In the genomic region with DNA sequence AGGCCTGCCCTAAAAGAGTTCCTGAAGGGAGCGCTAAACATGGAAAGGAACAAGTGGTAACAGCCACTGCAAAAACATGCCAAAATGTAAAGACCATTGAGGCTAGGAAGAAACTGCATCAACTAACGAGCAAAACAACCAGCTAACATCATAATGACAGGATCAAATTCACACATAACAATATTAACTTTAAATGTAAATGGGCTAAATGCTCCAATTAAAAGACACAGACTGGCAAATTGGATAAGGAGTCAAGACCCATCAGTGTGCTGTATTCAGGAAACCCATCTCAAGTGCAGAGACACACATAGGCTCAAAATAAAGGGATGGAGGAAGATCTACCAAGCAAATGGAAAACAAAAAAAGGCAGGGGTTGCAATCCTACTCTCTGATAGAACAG, we compare ENCODE assay signal across 2 cellular contexts. TPM values are rescaled to one million over a fixed set of nuclear protein-coding genes. Genes with fewer than 3 reads are reported as not detected.
"Had no signal": no experiment of that assay in that cellular context is flagged by ENCODE, and none has a peak within 500 bp of the region (broad histone marks: within the 10 kb centered on the region; RNA-seq: fewer than 3 reads in every experiment).

No MANE protein-coding gene starts in this region.

RNA-seq across cellular contexts. Expression of gene XKR3, which starts 57.3 kb away (rescaled TPM):
- total RNA-seq: G401, GM12878 had no signal
